Comparison of ENCODE assay signal across 8 cellular contexts in the genomic region with DNA sequence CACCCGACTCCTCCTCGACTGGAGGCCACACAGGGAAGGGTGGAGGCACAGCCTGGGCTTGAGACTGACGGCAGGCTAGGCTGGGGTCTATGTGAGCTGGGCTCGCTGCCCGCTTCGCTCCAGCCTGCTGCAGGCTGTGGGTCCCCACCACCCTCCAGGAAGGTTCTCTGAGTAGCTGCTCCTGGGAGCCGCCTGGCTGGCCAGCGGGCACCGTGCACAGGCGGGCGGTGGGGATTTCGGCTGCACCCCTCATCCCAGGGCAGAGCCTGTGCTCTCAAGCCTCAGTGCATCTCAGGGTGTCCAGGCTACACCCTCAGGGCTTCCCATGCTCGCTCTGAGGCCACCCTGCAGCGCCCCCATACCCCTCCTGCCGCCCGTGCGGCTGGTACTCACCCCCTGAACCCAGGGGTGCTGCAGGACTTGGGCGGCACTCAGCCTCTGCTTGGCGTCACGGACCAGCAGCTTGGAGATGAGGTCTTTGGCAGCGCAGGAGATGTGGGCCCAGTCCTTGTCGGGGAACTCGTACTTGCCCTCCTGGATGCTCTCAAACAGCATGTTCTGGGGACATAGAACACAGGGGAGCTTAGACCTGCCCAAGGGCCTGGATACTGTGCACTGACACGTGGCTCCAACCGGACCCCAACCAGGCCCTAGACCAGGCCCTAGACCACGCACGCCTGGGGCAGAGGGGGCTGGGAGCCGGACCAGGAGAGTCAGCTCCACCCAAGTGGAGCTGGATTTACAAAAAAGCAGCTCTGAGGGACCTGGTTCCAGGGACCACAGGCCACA. TPM values are rescaled to one million over a fixed set of nuclear protein-coding genes. Genes with fewer than 3 reads are reported as not detected.
A peak's percentile ranks its signal among the peaks of the same experiment; 100 is the strongest.
DNase-seq lines count a peak whose midpoint lies in the region; ATAC-seq, FAIRE-seq and TF ChIP-seq lines count a peak whose summit lies in the region.

No MANE protein-coding gene starts in this region.

- H3K27me3 ChIP-seq in right lobe of liver (no peaks in the 10 kb centered on the region), thyroid gland (no peaks in the 10 kb centered on the region)

- peak overlapping the region; percentile 92 for H3K27ac ChIP-seq in angular gyrus (ENCODE audit: low read depth, low read length)
- H3K27ac ChIP-seq in right lobe of liver, result peak overlapping the region; percentile 83 to 97 (median 93)
- peak overlapping the region; percentile 77 to 97 (median 85) for H3K27ac ChIP-seq in thyroid gland

- peak overlapping the region; percentile 80 for H3K27ac Mint-ChIP-seq in activated CD8-positive, alpha-beta memory T cell treated with anti-CD3 and anti-CD28 coated beads, Interleukin-2, amount 10 ng/mL, durations not matched to agents 7 days and 5 days

- H3K36me3 ChIP-seq in right lobe of liver (peaks cover 0 to 73% (median 24%) of the 10 kb centered on the region in 4 donors), thyroid gland (peaks cover 55 to 62% of the 10 kb centered on the region in 2 donors)

- intact Hi-C loops in right lobe of liver (cut with DNase I), result no loop called here
- intact Hi-C loops in thyroid gland (cut with DNase I), result no loop called here

- H3K4me3 ChIP-seq in right lobe of liver (peak overlapping the region in 1 of 3 donors; percentile 54), thyroid gland (replicated peaks in 1 of 3) (no peak overlapping the region)

- H3K9me3 ChIP-seq in right lobe of liver, result peaks cover 0 to under 1% (median 0%) of the 10 kb centered on the region in 4 donors
- no peaks in the 10 kb centered on the region for H3K9me3 ChIP-seq in thyroid gland

- WGBS in right lobe of liver (ENCODE audit: insufficient coverage, low coverage, low lambda C conversion rate, missing lambda C conversion rate), result 94% methylated on average over 7 of the region's 28 CpGs
- 38 to 81% methylated on average over 5 to 14 of the region's 28 CpGs for WGBS in thyroid gland, 2 donors

- H3K9me3 Mint-ChIP-seq in activated CD8-positive, alpha-beta memory T cell treated with anti-CD3 and anti-CD28 coated beads, Interleukin-2, amount 10 ng/mL, durations not matched to agents 7 days and 5 days (ENCODE audit: low read depth), result no peaks in the 10 kb centered on the region

- DNase-seq in activated CD8-positive, alpha-beta memory T cell treated with anti-CD3 and anti-CD28 coated beads, Interleukin-2, amount 10 ng/mL, durations not matched to agents 7 days and 5 days, result no peak
- DNase-seq in activated CD8-positive, alpha-beta memory T cell treated with anti-CD3 and anti-CD28 coated beads, Interleukin-2, amount 50 U/mL, for 4 hours, result no peak
- peak in 1 of 3 donors; percentile 53 for DNase-seq in right lobe of liver
- DNase-seq in thyroid gland, result peak; percentile 64 to 68
- DNase-seq in frontal cortex (ENCODE audit: low spot score in 2 of 2), result no peak
- no peak for DNase-seq in COLO668 (lab: John Stamatoyannopoulos, UW; ENCODE audit: unreplicated experiment)

- TF ChIP-seq POLR2A in right lobe of liver (IDR thresholded peaks at IDR 0.05) (no peak), thyroid gland (IDR thresholded peaks at IDR 0.05) (no peak)

- peaks cover 9% of the 10 kb centered on the region for H3K36me3 Mint-ChIP-seq in activated CD8-positive, alpha-beta memory T cell treated with anti-CD3 and anti-CD28 coated beads, Interleukin-2, amount 10 ng/mL, durations not matched to agents 7 days and 5 days

- H3K27me3 Mint-ChIP-seq in activated CD8-positive, alpha-beta memory T cell treated with anti-CD3 and anti-CD28 coated beads, Interleukin-2, amount 10 ng/mL, durations not matched to agents 7 days and 5 days, result no peaks in the 10 kb centered on the region

- CTCF ChIA-PET in activated CD8-positive, alpha-beta memory T cell treated with anti-CD3 and anti-CD28 coated beads, Interleukin-2, amount 10 ng/mL, durations not matched to agents 7 days and 5 days (lab: Charles Lee), result interaction anchor here (0.9 to 3.4 kb wide), 6 partner anchors 11 to 111 kb away, joined by 3 to 16 read pairs (median 6); a partner anchor contains a TSS

- no peak for FAIRE-seq in frontal cortex (lab: Jason Lieb, UNC)

- H3K4me1 Mint-ChIP-seq in activated CD8-positive, alpha-beta memory T cell treated with anti-CD3 and anti-CD28 coated beads, Interleukin-2, amount 10 ng/mL, durations not matched to agents 7 days and 5 days, result peaks cover 26% of the 10 kb centered on the region

- TF ChIP-seq CTCF in right lobe of liver (IDR thresholded peaks at IDR 0.05) (no peak), thyroid gland (IDR thresholded peaks at IDR 0.05) (no peak)

- H3K4me1 ChIP-seq in right lobe of liver (peaks cover 0 to 62% (median 26%) of the 10 kb centered on the region in 4 donors), thyroid gland (peaks cover 49 to 67% of the 10 kb centered on the region in 2 donors)

- no peak overlapping the region for H3K4me3 Mint-ChIP-seq in activated CD8-positive, alpha-beta memory T cell treated with anti-CD3 and anti-CD28 coated beads, Interleukin-2, amount 10 ng/mL, durations not matched to agents 7 days and 5 days

- no peak for ATAC-seq in activated CD8-positive, alpha-beta memory T cell treated with anti-CD3 and anti-CD28 coated beads, Interleukin-2, amount 10 ng/mL, durations not matched to agents 7 days and 5 days
- ATAC-seq in right lobe of liver (no peak), HG03520 (IDR thresholded peaks at IDR 0.05; ENCODE audit: unreplicated experiment) (no peak)

RNA-seq across cellular contexts. Expression of a gene that starts 10.2 kb away (rescaled TPM):
- 100 to 1,000 TPM; 196 to 201 TPM for total RNA-seq in activated CD8-positive, alpha-beta memory T cell treated with anti-CD3 and anti-CD28 coated beads, Interleukin-2, amount 10 ng/mL, durations not matched to agents 7 days and 5 days
- total RNA-seq in right lobe of liver, result 100 to 1,000 TPM in 4 of 6 experiments, 10 to 100 TPM in 2; 80.5 to 218 (median 117) TPM
- 100 to 1,000 TPM; 106 to 161 (median 123) TPM for total RNA-seq in thyroid gland
- 18.3 TPM for total RNA-seq in frontal cortex

RNA-seq across cellular contexts. Expression of a gene that starts 25.3 kb away (rescaled TPM):
- total RNA-seq in activated CD8-positive, alpha-beta memory T cell treated with anti-CD3 and anti-CD28 coated beads, Interleukin-2, amount 10 ng/mL, durations not matched to agents 7 days and 5 days, result 10 to 100 TPM; 37.4 to 52.7 TPM
- total RNA-seq in right lobe of liver, result 10 to 100 TPM; 22.2 to 42.6 (median 29.2) TPM
- 10 to 100 TPM; 74.8 to 89.9 (median 76.2) TPM for total RNA-seq in thyroid gland
- 41.2 TPM for total RNA-seq in frontal cortex

RNA-seq across cellular contexts. Expression of a gene that starts 55.3 kb away (rescaled TPM):
- 100 to 1,000 TPM; 200 to 202 TPM for total RNA-seq in activated CD8-positive, alpha-beta memory T cell treated with anti-CD3 and anti-CD28 coated beads, Interleukin-2, amount 10 ng/mL, durations not matched to agents 7 days and 5 days
- 10 to 100 TPM in 4 of 6 experiments, 1 to 10 TPM in 2; 8.3 to 13.8 (median 10.8) TPM for total RNA-seq in right lobe of liver
- total RNA-seq in thyroid gland, result 10 to 100 TPM; 18.5 to 40.4 (median 26.6) TPM
- 9.4 TPM for total RNA-seq in frontal cortex

RNA-seq across cellular contexts. Expression of a gene that starts 55.9 kb away (rescaled TPM):
- 10 to 100 TPM in 1 of 2 experiments, 1 to 10 TPM in 1; 7.2 to 10.1 TPM for total RNA-seq in activated CD8-positive, alpha-beta memory T cell treated with anti-CD3 and anti-CD28 coated beads, Interleukin-2, amount 10 ng/mL, durations not matched to agents 7 days and 5 days
- total RNA-seq in right lobe of liver (1 to 10 TPM in 5 of 6 experiments, not detected in 1; 1.2 to 6.9 (median 4.2) TPM), thyroid gland (1 to 10 TPM; 1.1 to 4.2 (median 2.9) TPM), frontal cortex (2.9 TPM)

Comparison
In these comparisons a context has a peak if more than half of its experiments do, and no peak if none do; other contexts are left out.
1. DNase-seq: peak in thyroid gland (2 of 2); none in activated CD8-positive, alpha-beta memory T cell treated with anti-CD3 and anti-CD28 coated beads, Interleukin-2, amount 10 ng/mL, durations not matched to agents 7 days and 5 days (single experiment), activated CD8-positive, alpha-beta memory T cell treated with anti-CD3 and anti-CD28 coated beads, Interleukin-2, amount 50 U/mL, for 4 hours (single experiment), frontal cortex (0 of 2) and COLO668 (single experiment).
2. RNA of a gene that starts 55.3 kb away (total RNA-seq): 200 to 202 TPM in activated CD8-positive, alpha-beta memory T cell treated with anti-CD3 and anti-CD28 coated beads, Interleukin-2, amount 10 ng/mL, durations not matched to agents 7 days and 5 days; 18.5 to 40.4 TPM in thyroid gland, 8.3 to 13.8 TPM in right lobe of liver and 9.4 TPM in frontal cortex (single experiment); every median in the first group is over 4 times any median in the second.
3. Peak in every context shown above with its lines, with median percentiles within 50 percentile points of each other: H3K27ac ChIP-seq.